In genomic region chrX:124328765-124329164, GRCh38 we compare ENCODE assay signal across 22 cellular contexts. TPM values are rescaled to one million over a fixed set of nuclear protein-coding genes. Genes with fewer than 3 reads are reported as not detected.
A peak's percentile ranks its signal among the peaks of the same experiment; 100 is the strongest.
DNase-seq lines count a peak whose midpoint lies in the region; TF ChIP-seq lines count a peak whose summit lies in the region.
"Had no signal": no experiment of that assay in that cellular context is flagged by ENCODE, and none has a peak within 500 bp of the region (broad histone marks: within the 10 kb centered on the region; RNA-seq: fewer than 3 reads in every experiment).

No MANE protein-coding gene starts in this region.

- H3K27me3 Mint-ChIP-seq in activated naive CD4-positive, alpha-beta T cell treated with anti-CD3 and anti-CD28 coated beads, Interleukin-2, amount 10 ng/mL, durations not matched to agents 7 days and 5 days, result no peaks in the 10 kb centered on the region
- no peaks in the 10 kb centered on the region for H3K27me3 Mint-ChIP-seq in endodermal cell (ENCODE audit: insufficient read depth)

- no CpG with 5 or more reads among the region's 1 CpG for WGBS in endodermal cell (ENCODE audit: insufficient coverage in 1 of 2, insufficient read length in 1 of 2), 2 experiments

- TF ChIP-seq CTCF in AG10803 (conservative IDR thresholded peaks at IDR 0.05; ENCODE audit: low read length) (no peak), endodermal cell (conservative IDR thresholded peaks at IDR 0.05) (no peak)

- no peak overlapping the region for H3K4me3 ChIP-seq in AG10803 (ENCODE audit: low read length)
- H3K4me3 ChIP-seq in endodermal cell (ENCODE audit: low read length), result no peak overlapping the region
- H3K4me3 ChIP-seq: suprapubic skin had no signal

- H3K9me3 ChIP-seq in endodermal cell (ENCODE audit: control insufficient read depth, low read length), result no peaks in the 10 kb centered on the region
- H3K9me3 ChIP-seq: BE2C, suprapubic skin had no signal

- CTCF ChIA-PET in activated naive CD4-positive, alpha-beta T cell treated with anti-CD3 and anti-CD28 coated beads, Interleukin-2, amount 10 ng/mL, durations not matched to agents 7 days and 5 days (lab: Charles Lee), result no interaction called here

- no peaks in the 10 kb centered on the region for H3K36me3 ChIP-seq in endodermal cell (ENCODE audit: control insufficient read depth, insufficient read depth, low read length)
- H3K36me3 ChIP-seq: BE2C, suprapubic skin had no signal

- H3K27ac ChIP-seq in endodermal cell (ENCODE audit: low read depth, low read length), result no peak overlapping the region
- H3K27ac ChIP-seq: suprapubic skin had no signal

- H3K27me3 ChIP-seq in endodermal cell (ENCODE audit: control insufficient read depth, insufficient read depth, low read length, poor library complexity, severe bottlenecking), result no peaks in the 10 kb centered on the region
- H3K27me3 ChIP-seq: BE2C, suprapubic skin had no signal

- no peaks in the 10 kb centered on the region for H3K4me1 ChIP-seq in endodermal cell (ENCODE audit: control insufficient read depth, insufficient read depth, low read length)
- H3K4me1 ChIP-seq: BE2C, suprapubic skin had no signal

- peaks cover 10% of the 10 kb centered on the region for H3K4me1 Mint-ChIP-seq in activated naive CD4-positive, alpha-beta T cell treated with anti-CD3 and anti-CD28 coated beads, Interleukin-2, amount 10 ng/mL, durations not matched to agents 7 days and 5 days
- H3K4me1 Mint-ChIP-seq in endodermal cell, result no peaks in the 10 kb centered on the region
- H3K4me1 Mint-ChIP-seq: nephron progenitor cell had no signal

- H3K9ac ChIP-seq in endodermal cell (ENCODE audit: extremely low read depth, low read length, poor library complexity, severe bottlenecking), result no peak overlapping the region

- peak; percentile 0 for DNase-seq in AG10803 (ENCODE audit: low read depth)
- DNase-seq in H4 (ENCODE audit: low spot score), result peak; percentile 17
- peak; percentile 54 for DNase-seq in SW480 (ENCODE audit: low spot score)
- peak; percentile 78 for DNase-seq in foreskin melanocyte
- no peak for DNase-seq in NCI-H82 (lab: John Stamatoyannopoulos, UW)
- DNase-seq in HUDEP-2 (lab: John Stamatoyannopoulos, UW; ENCODE audit: unreplicated experiment in 76 of 76), result no peak
- DNase-seq in activated naive CD4-positive, alpha-beta T cell treated with anti-CD3 and anti-CD28 coated beads, Interleukin-2, amount 10 ng/mL, durations not matched to agents 7 days and 5 days, result no peak
- no peak for DNase-seq in endodermal cell
- DNase-seq: BE2C; central memory CD4-positive, alpha-beta T cell; effector CD8-positive, alpha-beta T cell; hypothalamus; kidney glomerular epithelial cell; NCI-H2029 treated with DMSO at 0.1 percent for 48 hours; NCI-H524 treated with DMSO at 0.1 percent for 48 hours; nephron progenitor cell; SHP77; T-helper 1 cell had no signal

- H3K27ac Mint-ChIP-seq in activated naive CD4-positive, alpha-beta T cell treated with anti-CD3 and anti-CD28 coated beads, Interleukin-2, amount 10 ng/mL, durations not matched to agents 7 days and 5 days, result no peak overlapping the region
- H3K27ac Mint-ChIP-seq in endodermal cell, result no peak overlapping the region
- H3K27ac Mint-ChIP-seq: nephron progenitor cell had no signal

- peaks cover 1% of the 10 kb centered on the region for H3K36me3 Mint-ChIP-seq in activated naive CD4-positive, alpha-beta T cell treated with anti-CD3 and anti-CD28 coated beads, Interleukin-2, amount 10 ng/mL, durations not matched to agents 7 days and 5 days
- no peaks in the 10 kb centered on the region for H3K36me3 Mint-ChIP-seq in endodermal cell (ENCODE audit: low read depth)
- H3K36me3 Mint-ChIP-seq: IgD-negative memory B cell had no signal

- no peak overlapping the region for H3K4me3 Mint-ChIP-seq in activated naive CD4-positive, alpha-beta T cell treated with anti-CD3 and anti-CD28 coated beads, Interleukin-2, amount 10 ng/mL, durations not matched to agents 7 days and 5 days
- no peak overlapping the region for H3K4me3 Mint-ChIP-seq in endodermal cell
- H3K4me3 Mint-ChIP-seq: IgD-negative memory B cell, nephron progenitor cell had no signal

- H3K9me3 Mint-ChIP-seq in activated naive CD4-positive, alpha-beta T cell treated with anti-CD3 and anti-CD28 coated beads, Interleukin-2, amount 10 ng/mL, durations not matched to agents 7 days and 5 days, result no peaks in the 10 kb centered on the region
- no peaks in the 10 kb centered on the region for H3K9me3 Mint-ChIP-seq in endodermal cell
- H3K9me3 Mint-ChIP-seq: IgD-negative memory B cell, nephron progenitor cell had no signal

RNA-seq across cellular contexts. Expression of gene TEX13D, which starts 3.7 kb away (rescaled TPM):
- total RNA-seq in H4 (2014; rRNA removed; shearing (Covaris generic)), result not detected in 2 replicates
- total RNA-seq in endodermal cell, result not detected
- not detected for polyA plus RNA-seq in endodermal cell (2013, experiment 1 of 2)
- polyA plus RNA-seq in endodermal cell (2013, experiment 2 of 2), result not detected
- total RNA-seq: pulmonary artery endothelial cell, suprapubic skin had no signal
- polyA plus RNA-seq: adipose tissue, IgD-negative memory B cell had no signal

RNA-seq across cellular contexts. Expression of gene SH2D1A, which starts 17.6 kb away (rescaled TPM):
- not detected in 2 replicates for total RNA-seq in H4 (2014; rRNA removed; shearing (Covaris generic))
- total RNA-seq in endodermal cell, result not detected
- not detected for polyA plus RNA-seq in endodermal cell (2013, experiment 1 of 2)
- not detected for polyA plus RNA-seq in endodermal cell (2013, experiment 2 of 2)
- total RNA-seq: pulmonary artery endothelial cell had no signal

Comparison
In these comparisons a context has a peak if more than half of its experiments do, and no peak if none do; other contexts are left out.
1. DNase-seq: peak in AG10803 (single experiment), H4 (single experiment), SW480 (single experiment) and foreskin melanocyte (single experiment); none in NCI-H82 (single experiment), HUDEP-2 (0 of 76), activated naive CD4-positive, alpha-beta T cell treated with anti-CD3 and anti-CD28 coated beads, Interleukin-2, amount 10 ng/mL, durations not matched to agents 7 days and 5 days (single experiment) and endodermal cell (single experiment).